24 cellular contexts compared by ENCODE assay signal in the genomic region with DNA sequence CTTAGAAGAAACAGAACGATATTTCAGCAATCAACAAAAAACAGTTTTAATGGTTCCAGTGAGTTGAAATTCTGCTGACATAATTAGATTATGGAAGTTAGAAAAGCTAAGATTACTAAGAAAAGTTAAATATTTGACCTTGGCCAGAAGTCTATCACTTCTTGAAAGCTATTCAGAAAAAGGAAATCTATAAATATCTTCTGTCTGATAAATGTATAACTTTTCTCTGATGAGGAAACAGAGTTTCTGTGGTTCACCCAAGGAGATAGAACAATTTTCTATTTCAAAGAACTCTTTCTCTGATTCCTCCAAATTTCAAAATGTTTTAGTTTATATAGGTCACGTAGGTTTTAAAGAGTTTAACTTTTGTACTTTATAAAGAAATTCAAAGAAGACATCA.
A peak's percentile ranks its signal among the peaks of the same experiment; 100 is the strongest.
DNase-seq lines count a peak whose midpoint lies in the region; ATAC-seq lines count a peak whose summit lies in the region.
"Had no signal": no experiment of that assay in that cellular context is flagged by ENCODE, and none has a peak within 500 bp of the region (broad histone marks: within the 10 kb centered on the region; RNA-seq: fewer than 3 reads in every experiment).

No MANE protein-coding gene starts in this region.

- DNase-seq in OCI-M1 (lab: John Stamatoyannopoulos, UW) (no peak), SW480 (ENCODE audit: low spot score) (no peak), NCI-H1417 (lab: John Stamatoyannopoulos, UW) (no peak), NCI-H146 treated with DMSO at 0.1 percent for 48 hours (lab: John Stamatoyannopoulos, UW; ENCODE audit: unreplicated experiment) (no peak)
- DNase-seq: activated CD4-positive, alpha-beta T cell treated with anti-CD3 and anti-CD28 coated beads, Interleukin-2, amount 10 ng/mL, durations not matched to agents 24 days and 14 days; activated naive CD4-positive, alpha-beta T cell treated with Interleukin-2 at 50 U/mL for 16 hours; activated T-cell treated with anti-CD3 and anti-CD28 coated beads, Interleukin-2, amount 50 U/mL, for 48 hours; CD4-positive, alpha-beta T cell; effector CD8-positive, alpha-beta T cell; foreskin fibroblast; heart right ventricle; IMR-90; mammary epithelial cell; NCI-H1092; NCI-H1930; NCI-H2227 treated with DMSO at 0.1 percent for 48 hours; NCI-H748 treated with DMSO at 0.1 percent for 48 hours; right lobe of liver; SK-N-SH; thyroid gland; WERI-Rb-1 had no signal

- ATAC-seq in GM19025 (IDR thresholded peaks at IDR 0.05; ENCODE audit: low read depth, unreplicated experiment) (peak; percentile 85), HG02588 (IDR thresholded peaks at IDR 0.05; ENCODE audit: unreplicated experiment) (peak; percentile 73), HG03354 (IDR thresholded peaks at IDR 0.05; ENCODE audit: poor library complexity, severe bottlenecking, unreplicated experiment) (peak; percentile 84)
- ATAC-seq: heart right ventricle, right lobe of liver had no signal
